ENCODE assay signal across 28 cellular contexts in the genomic region with DNA sequence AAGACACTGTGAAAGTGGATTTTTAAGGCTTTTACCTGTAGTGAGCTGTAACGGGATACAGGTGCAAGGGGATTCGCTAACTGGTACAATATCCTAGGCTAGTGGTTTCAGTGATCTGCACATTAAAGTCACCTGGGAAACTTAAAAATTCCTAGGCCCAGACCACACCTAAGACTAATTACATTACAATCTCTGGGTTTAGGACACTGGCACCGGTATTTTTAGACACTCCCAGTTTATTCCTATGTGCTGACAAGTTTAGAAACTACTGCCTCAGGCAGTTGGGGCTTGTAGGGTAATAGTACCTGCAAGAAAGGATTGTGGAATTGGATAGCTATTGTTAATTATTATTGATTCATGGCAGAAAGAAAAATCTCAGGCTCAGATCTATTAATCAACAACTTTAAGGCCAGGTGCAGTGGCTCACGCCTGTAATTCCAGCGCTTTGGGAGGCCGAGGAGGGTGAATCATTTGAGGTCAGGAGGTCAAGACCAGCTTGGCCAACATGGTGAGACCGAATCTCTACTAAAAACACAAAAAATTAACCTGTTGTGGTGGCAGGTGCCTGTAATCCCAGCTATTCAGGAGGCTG. TPM values are rescaled to one million over a fixed set of nuclear protein-coding genes. Genes with fewer than 3 reads are reported as not detected.
DNase-seq lines count a peak whose midpoint lies in the region; ATAC-seq, FAIRE-seq and TF ChIP-seq lines count a peak whose summit lies in the region.
"Had no signal": no experiment of that assay in that cellular context is flagged by ENCODE, and none has a peak within 500 bp of the region (broad histone marks: within the 10 kb centered on the region; RNA-seq: fewer than 3 reads in every experiment).

No MANE protein-coding gene starts in this region.

- no peak overlapping the region for H3K27ac ChIP-seq in HepG2 (ENCODE audit: extremely low read length, insufficient read depth, low read length)
- H3K27ac ChIP-seq in right lobe of liver = no peak overlapping the region
- H3K27ac ChIP-seq in liver (ENCODE audit: low read depth in 1 of 2, low read length in 2 of 2) = no peak overlapping the region
- H3K27ac ChIP-seq: C4-2B, GM23248, KMS-11 had no signal

- WGBS in HepG2 (ENCODE audit: low lambda C conversion rate) = 18% methylated on average over 7 of the region's 7 CpGs
- 80% methylated on average over 7 of the region's 7 CpGs for WGBS in right lobe of liver (ENCODE audit: insufficient coverage, low coverage, low lambda C conversion rate, missing lambda C conversion rate)
- WGBS in liver = 83% methylated on average over 7 of the region's 7 CpGs

- H3K4me2 ChIP-seq in HepG2 (ENCODE audit: low read depth, low read length) = no peak overlapping the region
- H3K4me2 ChIP-seq: KMS-11 had no signal

- no TSS peak for BruUV-seq in HepG2 (replicated peaks; lab: Mats Ljungman, UMichigan)

- H3K36me3 Mint-ChIP-seq in stimulated activated naive B cell treated with anti-CD40 and anti-IgM and Interleukin-4, amounts not matched to agents 10 μg/mL and 1 μg/mL and 100 μg/mL, for 72 hours = no peaks in the 10 kb centered on the region
- no peaks in the 10 kb centered on the region for H3K36me3 Mint-ChIP-seq in stimulated activated effector memory CD8-positive, alpha-beta T cell treated with anti-CD3 and anti-CD28 coated beads, Interleukin-12 subunit alpha, Interleukin-12 subunit beta, amount 100 ng/mL, for 72 hours
- H3K36me3 Mint-ChIP-seq: CD8-positive, alpha-beta memory T cell had no signal

- intact Hi-C loops in HepG2 (cut with micrococcal nuclease; ENCODE audit: unreplicated experiment) = no loop called here
- intact Hi-C loops in right lobe of liver (cut with DNase I) = no loop called here

- H3K9ac ChIP-seq in HepG2 (ENCODE audit: insufficient read depth, low read depth, low read length) (no peak overlapping the region), liver (ENCODE audit: low read depth in 1 of 2, low read length in 2 of 2) (no peak overlapping the region)
- H3K9ac ChIP-seq: GM23248, KMS-11 had no signal

- H3K9me3 ChIP-seq in HepG2 (ENCODE audit: low read length) (no peaks in the 10 kb centered on the region), right lobe of liver (no peaks in the 10 kb centered on the region), liver (ENCODE audit: control insufficient read depth in 4 of 4, low read length in 3 of 4) (no peaks in the 10 kb centered on the region)

- H3K27ac Mint-ChIP-seq in stimulated activated naive B cell treated with anti-CD40 and anti-IgM and Interleukin-4, amounts not matched to agents 10 μg/mL and 1 μg/mL and 100 μg/mL, for 72 hours = peak overlapping the region; percentile 37
- H3K27ac Mint-ChIP-seq in stimulated activated effector memory CD8-positive, alpha-beta T cell treated with anti-CD3 and anti-CD28 coated beads, Interleukin-12 subunit alpha, Interleukin-12 subunit beta, amount 100 ng/mL, for 72 hours = no peak overlapping the region
- H3K27ac Mint-ChIP-seq: CD8-positive, alpha-beta memory T cell; H9; HFFc6 had no signal

- CTCF ChIA-PET in HepG2 (lab: Yijun Ruan, JAX; ENCODE audit: low intra/inter-chr PET ratio, low total read pairs) = no interaction called here

- no peak overlapping the region for H2AFZ ChIP-seq in HepG2 (ENCODE audit: low read length)
- H2AFZ ChIP-seq: GM23248 had no signal

- TF ChIP-seq CTCF in HepG2 (CRISPR knock-in tag; IDR thresholded peaks at IDR 0.05) (no peak), right lobe of liver (IDR thresholded peaks at IDR 0.05) (no peak), epithelial cell of proximal tubule (conservative IDR thresholded peaks at IDR 0.05; ENCODE audit: low read depth, low read length) (no peak), liver (IDR thresholded peaks at IDR 0.05; ENCODE audit: low read depth, low read length, missing input control) (no peak)

- H3K4me3 Mint-ChIP-seq in stimulated activated naive B cell treated with anti-CD40 and anti-IgM and Interleukin-4, amounts not matched to agents 10 μg/mL and 1 μg/mL and 100 μg/mL, for 72 hours = no peak overlapping the region
- H3K4me3 Mint-ChIP-seq in stimulated activated effector memory CD8-positive, alpha-beta T cell treated with anti-CD3 and anti-CD28 coated beads, Interleukin-12 subunit alpha, Interleukin-12 subunit beta, amount 100 ng/mL, for 72 hours = no peak overlapping the region
- H3K4me3 Mint-ChIP-seq: CD8-positive, alpha-beta memory T cell; H9; HFFc6 had no signal

- POLR2A ChIA-PET in HepG2 (lab: Yijun Ruan, JAX) = no interaction called here

- H3K27me3 ChIP-seq in HepG2 (ENCODE audit: control insufficient read depth in 1 of 2, insufficient read depth in 2 of 2, low read length in 2 of 2) (no peaks in the 10 kb centered on the region), right lobe of liver (no peaks in the 10 kb centered on the region), liver (ENCODE audit: control insufficient read depth in 4 of 4, insufficient read depth in 4 of 4, low read length in 3 of 4) (no peaks in the 10 kb centered on the region)

- H4K20me1 ChIP-seq in HepG2 (ENCODE audit: insufficient read depth, low read length) = no peaks in the 10 kb centered on the region

- no peak for TF ChIP-seq RAD21 in HepG2 (CRISPR knock-in tag; IDR thresholded peaks at IDR 0.05)
- TF ChIP-seq RAD21 in liver (IDR thresholded peaks at IDR 0.05) = no peak

- TF ChIP-seq POLR2A in HepG2 (IDR thresholded peaks at IDR 0.05; ENCODE audit: insufficient read depth in 1 of 2, low read depth in 2 of 2, low read length in 2 of 2) = no peak
- no peak for TF ChIP-seq POLR2A in right lobe of liver (IDR thresholded peaks at IDR 0.05)

- H3K36me3 ChIP-seq in HepG2 (replicated peaks in 1 of 2; ENCODE audit: control insufficient read depth in 1 of 2, insufficient read depth in 2 of 2, low read length in 2 of 2) (no peaks in the 10 kb centered on the region), right lobe of liver (no peaks in the 10 kb centered on the region), liver (ENCODE audit: control insufficient read depth in 4 of 4, insufficient read depth in 3 of 4, low read depth in 1 of 4, low read length in 3 of 4) (no peaks in the 10 kb centered on the region)

- FAIRE-seq in HepG2 (lab: Jason Lieb, UNC) = no peak
- FAIRE-seq: D721Med, GM12878 had no signal

- no peaks in the 10 kb centered on the region for H3K79me2 ChIP-seq in HepG2 (ENCODE audit: insufficient read depth, low read length)

- peaks cover 4 to 30% of the 10 kb centered on the region in 2 donors for H3K27me3 Mint-ChIP-seq in stimulated activated naive B cell treated with anti-CD40 and anti-IgM and Interleukin-4, amounts not matched to agents 10 μg/mL and 1 μg/mL and 100 μg/mL, for 72 hours

- H3K4me1 ChIP-seq in HepG2 (ENCODE audit: insufficient read depth, low read length) (no peaks in the 10 kb centered on the region), right lobe of liver (no peaks in the 10 kb centered on the region), liver (ENCODE audit: control insufficient read depth in 4 of 4, insufficient read depth in 4 of 4, low read length in 3 of 4) (no peaks in the 10 kb centered on the region)

- in situ Hi-C loops in HepG2 (cut with HindIII; ENCODE audit: extremely low pct_ligation_motif_present, low pct_unique_long_range_greater_than_20kb) = no loop called here

- no peak for DNase-seq in HepG2 (ENCODE audit: low spot score)
- DNase-seq in right lobe of liver = no peak
- peak; percentile 88 for DNase-seq in epithelial cell of proximal tubule (ENCODE audit: low read depth)
- DNase-seq in stimulated activated naive B cell treated with anti-CD40 and anti-IgM and Interleukin-4, amounts not matched to agents 10 μg/mL and 1 μg/mL and 100 μg/mL, for 72 hours = no peak
- no peak for DNase-seq in DMS53 (lab: John Stamatoyannopoulos, UW)
- no peak for DNase-seq in stimulated activated effector memory CD8-positive, alpha-beta T cell treated with anti-CD3 and anti-CD28 coated beads, Interleukin-12 subunit alpha, Interleukin-12 subunit beta, amount 100 ng/mL, for 72 hours (ENCODE audit: low spot score in 2 of 2)
- no peak for DNase-seq in NOMO-1 treated with dmso at 0.1 percent for 144 hours (lab: John Stamatoyannopoulos, UW; ENCODE audit: unreplicated experiment)
- DNase-seq: 8988T; CD8-positive, alpha-beta memory T cell; DMS79; GM23248; H9; HFFc6; NCI-H1105; NCI-H146; NCI-H2029; NCI-H226; NCI-H524; NCI-H82; Right ventricle myocardium superior had no signal

- no peak for TF ChIP-seq EP300 in HepG2 (IDR thresholded peaks at IDR 0.05; ENCODE audit: low read depth in 2 of 2, low read length in 2 of 2)
- TF ChIP-seq EP300 in HepG2 (CRISPR knock-in tag; IDR thresholded peaks at IDR 0.05; ENCODE audit: borderline replicate concordance) = no peak

- peaks cover 3 to 5% of the 10 kb centered on the region in 2 donors for H3K4me1 Mint-ChIP-seq in stimulated activated naive B cell treated with anti-CD40 and anti-IgM and Interleukin-4, amounts not matched to agents 10 μg/mL and 1 μg/mL and 100 μg/mL, for 72 hours
- no peaks in the 10 kb centered on the region for H3K4me1 Mint-ChIP-seq in stimulated activated effector memory CD8-positive, alpha-beta T cell treated with anti-CD3 and anti-CD28 coated beads, Interleukin-12 subunit alpha, Interleukin-12 subunit beta, amount 100 ng/mL, for 72 hours
- H3K4me1 Mint-ChIP-seq: CD8-positive, alpha-beta memory T cell; H9 had no signal

- no peak overlapping the region for H3K4me3 ChIP-seq in HepG2 (replicated peaks in 1 of 3; ENCODE audit: insufficient read depth in 1 of 3, low read depth in 2 of 3, low read length in 3 of 3)
- H3K4me3 ChIP-seq in right lobe of liver = no peak overlapping the region
- H3K4me3 ChIP-seq in epithelial cell of proximal tubule (ENCODE audit: low read depth, low read length) = no peak overlapping the region
- H3K4me3 ChIP-seq in liver (ENCODE audit: low read depth in 1 of 3, low read length in 3 of 3) = no peak overlapping the region
- H3K4me3 ChIP-seq: GM12878, GM23248 had no signal

- no peaks in the 10 kb centered on the region for H3K9me3 Mint-ChIP-seq in stimulated activated naive B cell treated with anti-CD40 and anti-IgM and Interleukin-4, amounts not matched to agents 10 μg/mL and 1 μg/mL and 100 μg/mL, for 72 hours
- no peaks in the 10 kb centered on the region for H3K9me3 Mint-ChIP-seq in stimulated activated effector memory CD8-positive, alpha-beta T cell treated with anti-CD3 and anti-CD28 coated beads, Interleukin-12 subunit alpha, Interleukin-12 subunit beta, amount 100 ng/mL, for 72 hours
- H3K9me3 Mint-ChIP-seq: HFFc6 had no signal

- ATAC-seq in HepG2 (no peak), right lobe of liver (no peak)
- no peak for ATAC-seq in stimulated activated naive B cell treated with anti-CD40 and anti-IgM and Interleukin-4, amounts not matched to agents 10 μg/mL and 1 μg/mL and 100 μg/mL, for 72 hours (replicated peaks)
- ATAC-seq in stimulated activated effector memory CD8-positive, alpha-beta T cell treated with anti-CD3 and anti-CD28 coated beads, Interleukin-12 subunit alpha, Interleukin-12 subunit beta, amount 100 ng/mL, for 72 hours = no peak
- ATAC-seq: GM12878 had no signal

RNA-seq across cellular contexts. Expression of a gene that starts 50.4 kb away (rescaled TPM):
- total RNA-seq in HepG2 (2016; rRNA removed; fragmentation: Illumina TruSeq; extraction: Trizol) = not detected in 2 replicates
- total RNA-seq in HepG2 (2016; cell fraction: cytosol; rRNA removed; fragmentation: Illumina TruSeq; extraction: Trizol; ENCODE audit: low read depth) = not detected in 2 replicates
- total RNA-seq in HepG2 (2016; cell fraction: insoluble cytoplasmic fraction; rRNA removed; fragmentation: Illumina TruSeq; extraction: Trizol) = not detected in 2 replicates
- total RNA-seq in HepG2 (2016; cell fraction: membrane; rRNA removed; fragmentation: Illumina TruSeq; extraction: Trizol) = not detected in 2 replicates
- total RNA-seq in HepG2 (2016; cell fraction: nucleus; rRNA removed; fragmentation: Illumina TruSeq; extraction: Trizol) = 0.03 TPM in 1 of 2 replicates, not detected in the other
- polyA plus RNA-seq in HepG2 (2011; rRNA removed) = not detected in 2 replicates
- not detected in 2 replicates for polyA plus RNA-seq in HepG2 (2011; cell fraction: cytosol; rRNA removed)
- polyA plus RNA-seq in HepG2 (2011; cell fraction: nucleus; rRNA removed) = not detected in 2 replicates
- not detected in 2 replicates for polyA plus RNA-seq in HepG2 (2012)
- polyA plus RNA-seq in HepG2 (2016; cell fraction: cytosol; fragmentation: Illumina TruSeq; extraction: Trizol; ENCODE audit: low read depth) = not detected in 2 replicates
- not detected in 2 replicates for polyA plus RNA-seq in HepG2 (2016; cell fraction: insoluble cytoplasmic fraction; fragmentation: Illumina TruSeq; extraction: Trizol; ENCODE audit: low read depth)
- not detected in 2 replicates for polyA plus RNA-seq in HepG2 (2016; cell fraction: membrane; fragmentation: Illumina TruSeq; extraction: Trizol; ENCODE audit: low read depth)
- not detected in 2 replicates for polyA plus RNA-seq in HepG2 (2016; cell fraction: nucleus; fragmentation: Illumina TruSeq; extraction: Trizol; ENCODE audit: insufficient read depth, low read depth)
- 0.02 TPM in 1 of 2 replicates, not detected in the other for polyA minus RNA-seq in HepG2 (2011; rRNA and poly(A)+ RNA removed; ENCODE audit: low replicate concordance)
- not detected in 2 replicates for polyA minus RNA-seq in HepG2 (2011; cell fraction: cytosol; rRNA and poly(A)+ RNA removed)
- polyA minus RNA-seq in HepG2 (2011; cell fraction: nucleus; rRNA and poly(A)+ RNA removed) = under 0.01 and 0.13 TPM in 2 replicates
- under 1 TPM in 5 of 6 experiments, not detected in 1; 0.06 to 0.16 (median 0.13) TPM for total RNA-seq in right lobe of liver
- total RNA-seq in epithelial cell of proximal tubule = 0.06 TPM in 1 of 2 replicates, not detected in the other
- total RNA-seq in liver = under 1 TPM; 0.05 to 0.17 TPM
- under 1 TPM; 0.12 to 0.29 TPM for polyA plus RNA-seq in liver
- total RNA-seq: CD8-positive, alpha-beta memory T cell; GM23248; HT1080; Right ventricle myocardium superior; SK-MEL-5 had no signal
- polyA plus RNA-seq: AG04450; CD8-positive, alpha-beta memory T cell; GM23248 had no signal
